24 cellular contexts compared by ENCODE assay signal in genomic region chr20:50196896-50197295, GRCh38. TPM values are rescaled to one million over a fixed set of nuclear protein-coding genes. Genes with fewer than 3 reads are reported as not detected.
DNase-seq lines count a peak whose midpoint lies in the region; ATAC-seq, FAIRE-seq and TF ChIP-seq lines count a peak whose summit lies in the region.
"Had no signal": no experiment of that assay in that cellular context is flagged by ENCODE, and none has a peak within 500 bp of the region (broad histone marks: within the 10 kb centered on the region; RNA-seq: fewer than 3 reads in every experiment).

No MANE protein-coding gene starts in this region.

- TF ChIP-seq EP300 in A549 (IDR thresholded peaks at IDR 0.05) (no peak), SK-N-SH (IDR thresholded peaks at IDR 0.05; ENCODE audit: borderline replicate concordance in 1 of 2, low read depth in 1 of 2, low read length in 1 of 2) (no peak)

- peak overlapping the region; percentile 14; the same call in 1 of the 2 replicates for H3K27ac Mint-ChIP-seq in HFFc6
- H3K27ac Mint-ChIP-seq in chondrocyte (ENCODE audit: unreplicated experiment) = peak overlapping the region; percentile 49
- peak overlapping the region; percentile 52 for H3K27ac Mint-ChIP-seq in osteocyte (ENCODE audit: unreplicated experiment)

- H3F3A ChIP-seq in SK-N-SH (replicated peaks; ENCODE audit: insufficient read depth) = no peaks in the 10 kb centered on the region

- peaks cover 0 to 9% of the 10 kb centered on the region in 2 experiments for H3K36me3 ChIP-seq in SK-N-SH (replicated peaks in 1 of 2; ENCODE audit: control insufficient read depth in 1 of 2, insufficient read depth in 2 of 2, low read length in 1 of 2)
- H3K36me3 ChIP-seq: WERI-Rb-1 had no signal

- H3K4me1 Mint-ChIP-seq in HFFc6 (ENCODE audit: low read depth) = peaks cover 32% of the 10 kb centered on the region
- H3K4me1 Mint-ChIP-seq in chondrocyte (ENCODE audit: low read depth) = peaks cover 33% of the 10 kb centered on the region
- peaks cover 29% of the 10 kb centered on the region for H3K4me1 Mint-ChIP-seq in osteocyte (ENCODE audit: unreplicated experiment)

- 91% methylated on average over 6 of the region's 6 CpGs for WGBS in A549 (ENCODE audit: missing lambda C conversion rate)
- 93% methylated on average over 6 of the region's 6 CpGs for WGBS in SK-N-SH (ENCODE audit: low lambda C conversion rate)

- no peak overlapping the region for H3K4me2 ChIP-seq in A549
- no peak overlapping the region for H3K4me2 ChIP-seq in SK-N-SH
- H3K4me2 ChIP-seq: smooth muscle cell had no signal

- no peak overlapping the region for H3K4me3 Mint-ChIP-seq in HFFc6
- H3K4me3 Mint-ChIP-seq in chondrocyte (ENCODE audit: unreplicated experiment) = no peak overlapping the region
- H3K4me3 Mint-ChIP-seq in osteocyte (ENCODE audit: unreplicated experiment) = no peak overlapping the region

- no peak overlapping the region for H3K9ac ChIP-seq in SK-N-SH

- no peaks in the 10 kb centered on the region for H3K27me3 ChIP-seq in SK-N-SH (ENCODE audit: insufficient read depth)
- H3K27me3 ChIP-seq: BLaER1 treated with 17β-estradiol and CSF1 and Interleukin-3, amounts not matched to agents 10 nM and 100 nM had no signal

- TF ChIP-seq POLR2A in A549 (IDR thresholded peaks at IDR 0.05; ENCODE audit: low read length) = no peak

- peaks cover 32% of the 10 kb centered on the region for H3K36me3 Mint-ChIP-seq in HFFc6 (ENCODE audit: low read depth)
- H3K36me3 Mint-ChIP-seq in chondrocyte (ENCODE audit: low read depth) = peaks cover 14% of the 10 kb centered on the region
- peaks cover 24% of the 10 kb centered on the region for H3K36me3 Mint-ChIP-seq in osteocyte (ENCODE audit: unreplicated experiment)

- POLR2A ChIA-PET in A549 (lab: Yijun Ruan, JAX) (interaction anchor here (0.7 kb wide), 1 partner anchor 51 kb away, joined by 4 read pairs; no protein-coding TSS in a partner anchor), HEK293T (lab: Yijun Ruan, JAX) (no interaction called here), SK-N-SH (lab: Yijun Ruan, JAX) (interaction anchor here (0.6 to 0.7 kb wide), 2 partner anchors 269 to 391 kb away, joined by 4 to 6 read pairs; no protein-coding TSS in a partner anchor)

- H3K4me1 ChIP-seq in A549 = peaks cover 28% of the 10 kb centered on the region
- H3K4me1 ChIP-seq in SK-N-SH (ENCODE audit: control insufficient read depth in 1 of 2, insufficient read depth in 2 of 2, low read depth in 1 of 2, low read length in 1 of 2) = peaks cover 4 to 19% of the 10 kb centered on the region in 2 experiments; a peak in 3 of 4 replicates

- CTCF ChIA-PET in A549 (lab: Yijun Ruan, JAX) = interaction anchor here (0.8 to 4.6 kb wide), 6 partner anchors 9 to 267 kb away, joined by 3 to 26 read pairs (median 3); no protein-coding TSS in a partner anchor
- CTCF ChIA-PET in HEK293T (lab: Yijun Ruan, JAX) = no interaction called here
- CTCF ChIA-PET in SK-N-SH (lab: Yijun Ruan, JAX) = interaction anchor here (1.0 kb wide), 1 partner anchor 268 kb away, joined by 3 read pairs; no protein-coding TSS in a partner anchor

- peaks cover 14% of the 10 kb centered on the region for H3K27me3 Mint-ChIP-seq in HFFc6 (ENCODE audit: insufficient read depth)
- H3K27me3 Mint-ChIP-seq in chondrocyte (ENCODE audit: low read depth) = no peaks in the 10 kb centered on the region
- no peaks in the 10 kb centered on the region for H3K27me3 Mint-ChIP-seq in osteocyte (ENCODE audit: unreplicated experiment)

- no peaks in the 10 kb centered on the region for H3K9me2 ChIP-seq in SK-N-SH

- H3K79me2 ChIP-seq in SK-N-SH (ENCODE audit: insufficient read depth) = peaks cover 30% of the 10 kb centered on the region

- H3K9me3 ChIP-seq in A549 (peaks cover 13% of the 10 kb centered on the region), SK-N-SH (no peaks in the 10 kb centered on the region)
- H3K9me3 ChIP-seq: lower lobe of right lung had no signal

- H3K9me3 Mint-ChIP-seq in HFFc6 = peaks cover 9% of the 10 kb centered on the region; the same call in 1 of the 2 replicates
- peaks cover 9% of the 10 kb centered on the region for H3K9me3 Mint-ChIP-seq in chondrocyte (ENCODE audit: low read depth)
- peaks cover 5% of the 10 kb centered on the region for H3K9me3 Mint-ChIP-seq in osteocyte (ENCODE audit: unreplicated experiment)

- H3K4me3 ChIP-seq in A549 (no peak overlapping the region), SK-N-SH (ENCODE audit: low read depth in 2 of 2, low read length in 1 of 2) (no peak overlapping the region)
- H3K4me3 ChIP-seq: BLaER1 treated with 17β-estradiol and CSF1 and Interleukin-3, amounts not matched to agents 10 nM and 100 nM; GM12878; lower lobe of right lung; smooth muscle cell had no signal

- ATAC-seq in A549 (no peak), HG03442 (IDR thresholded peaks at IDR 0.05; ENCODE audit: unreplicated experiment) (no peak)
- ATAC-seq: GM12878, lower lobe of right lung had no signal

- H4K20me1 ChIP-seq in SK-N-SH (ENCODE audit: insufficient read depth) = peaks cover 32% of the 10 kb centered on the region

- no peak for TF ChIP-seq RAD21 in A549 (conservative IDR thresholded peaks at IDR 0.05 in 1 of 2, IDR thresholded peaks at IDR 0.05 in 1 of 2)
- no peak for TF ChIP-seq RAD21 in SK-N-SH (IDR thresholded peaks at IDR 0.05; ENCODE audit: low read length)

- DNase-seq in A549 (ENCODE audit: low read depth in 1 of 2, low spot score in 1 of 2) (no peak), HFFc6 (no peak), chondrocyte (ENCODE audit: low spot score) (no peak), osteocyte (ENCODE audit: extremely low spot score, unreplicated experiment) (no peak), HEK293T (ENCODE audit: extremely low spot score) (no peak), SK-N-SH (no peak), NCI-H774 (lab: John Stamatoyannopoulos, UW) (no peak)
- DNase-seq: activated gamma-delta T cell, Calu3, cortex of kidney, lower lobe of right lung, NCI-H1417, NCI-H2081 treated with DMSO at 0.1 percent for 48 hours, NCI-H345, nucleus accumbens, WERI-Rb-1 had no signal

- no peak overlapping the region for H2AFZ ChIP-seq in SK-N-SH (ENCODE audit: low read depth)

- no peak for TF ChIP-seq CTCF in A549 (IDR thresholded peaks at IDR 0.05)
- TF ChIP-seq CTCF in HFFc6 (IDR thresholded peaks at IDR 0.05) = no peak
- TF ChIP-seq CTCF in chondrocyte (IDR thresholded peaks at IDR 0.05) = no peak
- TF ChIP-seq CTCF in osteocyte (IDR thresholded peaks at IDR 0.05) = no peak
- TF ChIP-seq CTCF in SK-N-SH (IDR thresholded peaks at IDR 0.05) = no peak

- peak overlapping the region; percentile 97 to 98 for H3K27ac ChIP-seq in A549
- H3K27ac ChIP-seq in SK-N-SH (ENCODE audit: low read depth in 2 of 2, low read length in 1 of 2) = no peak overlapping the region
- H3K27ac ChIP-seq: lower lobe of right lung, WERI-Rb-1 had no signal

- no peak for FAIRE-seq in A549 (lab: Jason Lieb, UNC)
- FAIRE-seq: bronchial epithelial cell, GM12878, H1, keratinocyte, urothelium cell line had no signal

TF ChIP-seq in HEK293T, 16 proteins besides CTCF, POLR2A, EP300 and RAD21:
- TF ChIP-seq TARDBP (IDR thresholded peaks at IDR 0.05) (no peak), L3MBTL2 (conservative IDR thresholded peaks at IDR 0.05) (no peak), ELF4 (IDR thresholded peaks at IDR 0.05) (no peak), ZNF384 (IDR thresholded peaks at IDR 0.05) (no peak), NFRKB (IDR thresholded peaks at IDR 0.05) (no peak), FOXK2 (IDR thresholded peaks at IDR 0.05) (no peak), ARNT (IDR thresholded peaks at IDR 0.05) (no peak), BHLHE40 (IDR thresholded peaks at IDR 0.05; ENCODE audit: borderline replicate concordance) (no peak)

TF ChIP-seq in SK-N-SH, 30 proteins besides CTCF, POLR2A, EP300 and RAD21 (continues in another document):
- TF ChIP-seq EZH2phosphoT487 (IDR thresholded peaks at IDR 0.05; ENCODE audit: borderline replicate concordance, low read depth) (no peak), GATA2 (CRISPR knock-in tag; IDR thresholded peaks at IDR 0.05) (no peak), MXI1 (IDR thresholded peaks at IDR 0.05; ENCODE audit: low read depth, low read length) (no peak), ELF1 (IDR thresholded peaks at IDR 0.05) (no peak), USF2 (IDR thresholded peaks at IDR 0.05; ENCODE audit: borderline replicate concordance, low read depth, low read length) (no peak), FOXJ3 (CRISPR knock-in tag; IDR thresholded peaks at IDR 0.05) (no peak), SIN3A (IDR thresholded peaks at IDR 0.05; ENCODE audit: borderline replicate concordance, low read depth, low read length) (no peak), JUND (IDR thresholded peaks at IDR 0.05) (no peak)

RNA-seq across cellular contexts. Expression of gene CEBPB, which starts 6.3 kb away (rescaled TPM):
- polyA plus RNA-seq in A549 (2011; rRNA removed) (35.9 and 45.4 TPM in 2 replicates), A549 (2017; fragmentation: RNase III; extraction: RNeasy Plus Mini Kit Qiagen cat#74134 plus additional on column Dnase treatment) (58.9 to 74.0 TPM (median 66.6 TPM) in 3 replicates), SK-N-SH (2012; rRNA removed) (13.2 and 14.7 TPM in 2 replicates)
- polyA plus RNA-seq in A549 (2012; cell fraction: cytosol; rRNA removed) = 71.1 and 106 TPM in 2 replicates
- 82.9 and 128 TPM in 2 replicates for polyA plus RNA-seq in A549 (2012; cell fraction: nucleus; rRNA removed)
- 18.3 and 20.0 TPM in 2 replicates for polyA minus RNA-seq in A549 (2011; rRNA and poly(A)+ RNA removed)
- 10 to 100 TPM; 57.9 to 62.8 (median 59.8) TPM for total RNA-seq in HFFc6 (2021; fragmentation: NEBNext Ultra II Directional; extraction: Animal tissue kit (Norgen Biotek cat#: 25700))
- total RNA-seq in chondrocyte (20.4 to 81.4 TPM (median 78.7 TPM) in 3 replicates), osteocyte (59.1 and 60.7 TPM in 2 replicates)
- polyA plus RNA-seq in SK-N-SH (2012; cell fraction: cytosol; rRNA removed) = 9.5 and 11.1 TPM in 2 replicates
- 28.3 and 31.7 TPM in 2 replicates for polyA plus RNA-seq in SK-N-SH (2012; cell fraction: nucleus; rRNA removed)

RNA-seq across cellular contexts. Expression of gene PEDS1, which starts 43.4 kb away (rescaled TPM):
- polyA plus RNA-seq in A549 (2011; rRNA removed) = 24.5 and 33.5 TPM in 2 replicates
- polyA plus RNA-seq in A549 (2012; cell fraction: cytosol; rRNA removed) = 42.2 and 62.3 TPM in 2 replicates
- 37.3 and 53.0 TPM in 2 replicates for polyA plus RNA-seq in A549 (2012; cell fraction: nucleus; rRNA removed)
- polyA plus RNA-seq in A549 (2017; fragmentation: RNase III; extraction: RNeasy Plus Mini Kit Qiagen cat#74134 plus additional on column Dnase treatment) = 23.1 to 26.5 TPM (median 25.8 TPM) in 3 replicates
- 59.2 and 69.8 TPM in 2 replicates for polyA minus RNA-seq in A549 (2011; rRNA and poly(A)+ RNA removed)
- total RNA-seq in HFFc6 (2021; fragmentation: NEBNext Ultra II Directional; extraction: Animal tissue kit (Norgen Biotek cat#: 25700)) = 10 to 100 TPM; 25.8 to 29.8 (median 27.8) TPM
- 36.8 to 42.3 TPM (median 41.4 TPM) in 3 replicates for total RNA-seq in chondrocyte
- total RNA-seq in osteocyte = 61.2 and 63.7 TPM in 2 replicates
- polyA plus RNA-seq in SK-N-SH (2012; rRNA removed) = 18.3 and 18.4 TPM in 2 replicates
- polyA plus RNA-seq in SK-N-SH (2012; cell fraction: cytosol; rRNA removed) = 8.6 and 12.8 TPM in 2 replicates
- 10.1 and 13.1 TPM in 2 replicates for polyA plus RNA-seq in SK-N-SH (2012; cell fraction: nucleus; rRNA removed)

Comparison
In these comparisons a context has a peak if more than half of its experiments do, and no peak if none do; other contexts are left out.
1. H3K27ac ChIP-seq: peak in A549 (2 of 2); none in SK-N-SH (0 of 2).
2. Peak in every context shown above with its lines, with median percentiles within 50 percentile points of each other: H3K27ac Mint-ChIP-seq.